ENCODE assay signal across 8 cellular contexts in genomic region chr12:107515446-107515958, GRCh38.
DNase-seq lines count a peak whose midpoint lies in the region; ATAC-seq and TF ChIP-seq lines count a peak whose summit lies in the region.

No MANE protein-coding gene starts in this region.

- H3K9me3 ChIP-seq in T-helper 17 cell (ENCODE audit: control insufficient read depth, low read length, poor library complexity, severe bottlenecking) = no peaks in the 10 kb centered on the region
- H3K9me3 ChIP-seq in BE2C = no peaks in the 10 kb centered on the region

- H3K4me3 Mint-ChIP-seq in T-helper 17 cell = no peak overlapping the region

- no peak for TF ChIP-seq CTCF in BE2C (IDR thresholded peaks at IDR 0.05; ENCODE audit: low read depth, low read length)

- no peak overlapping the region for H3K4me3 ChIP-seq in BE2C (ENCODE audit: low read depth, low read length)

- no peaks in the 10 kb centered on the region for H3K36me3 ChIP-seq in BE2C

- H3K27me3 Mint-ChIP-seq in T-helper 17 cell = no peaks in the 10 kb centered on the region

- H3K4me1 ChIP-seq in BE2C = peaks cover 9% of the 10 kb centered on the region

- peaks cover 9% of the 10 kb centered on the region for H3K4me1 Mint-ChIP-seq in T-helper 17 cell

- peak overlapping the region; percentile 6 for H3K27ac Mint-ChIP-seq in T-helper 17 cell

- DNase-seq in stimulated activated CD4-positive, alpha-beta T cell treated with anti-CD3 and anti-CD28 coated beads, Interleukin-12 subunit alpha, Interleukin-12 subunit beta, amount 100 ng/mL, for 48 hours (ENCODE audit: low read depth in 2 of 3, low spot score in 1 of 3) = peak; percentile 3 to 11 (median 4)
- no peak for DNase-seq in stimulated activated CD4-positive, alpha-beta T cell treated with anti-CD3 and anti-CD28 coated beads, Interleukin-12 subunit alpha, Interleukin-12 subunit beta, amount 100 ng/mL, for 4 hours
- DNase-seq in T-helper 17 cell (no peak), fibroblast of peridontal ligament (ENCODE audit: extremely low read depth) (peak; percentile 90), HUDEP-2 (lab: John Stamatoyannopoulos, UW; ENCODE audit: unreplicated experiment in 76 of 76) (no peak), BE2C (no peak)
- DNase-seq in stimulated activated CD4-positive, alpha-beta T cell treated with anti-CD3 and anti-CD28 coated beads, Interleukin-15, amount 100 ng/mL, for 48 hours (ENCODE audit: low read depth in 2 of 2) = peak; percentile 7 to 14

- no peaks in the 10 kb centered on the region; the same call in 1 of the 2 replicates for H3K27me3 ChIP-seq in BE2C

- H3K36me3 Mint-ChIP-seq in T-helper 17 cell (ENCODE audit: low read depth) = peaks cover 6% of the 10 kb centered on the region

- ATAC-seq in T-helper 17 cell (peak; percentile 27), GM21390 (IDR thresholded peaks at IDR 0.05; ENCODE audit: unreplicated experiment) (no peak)

Comparison
In these comparisons a context has a peak if more than half of its experiments do, and no peak if none do; other contexts are left out.
1. DNase-seq: peak in stimulated activated CD4-positive, alpha-beta T cell treated with anti-CD3 and anti-CD28 coated beads, Interleukin-12 subunit alpha, Interleukin-12 subunit beta, amount 100 ng/mL, for 48 hours (3 of 3), fibroblast of peridontal ligament (single experiment) and stimulated activated CD4-positive, alpha-beta T cell treated with anti-CD3 and anti-CD28 coated beads, Interleukin-15, amount 100 ng/mL, for 48 hours (2 of 2); none in stimulated activated CD4-positive, alpha-beta T cell treated with anti-CD3 and anti-CD28 coated beads, Interleukin-12 subunit alpha, Interleukin-12 subunit beta, amount 100 ng/mL, for 4 hours (single experiment), T-helper 17 cell (0 of 3), HUDEP-2 (0 of 76) and BE2C (single experiment).